Comparison of ENCODE assay signal across 23 cellular contexts in the genomic region with DNA sequence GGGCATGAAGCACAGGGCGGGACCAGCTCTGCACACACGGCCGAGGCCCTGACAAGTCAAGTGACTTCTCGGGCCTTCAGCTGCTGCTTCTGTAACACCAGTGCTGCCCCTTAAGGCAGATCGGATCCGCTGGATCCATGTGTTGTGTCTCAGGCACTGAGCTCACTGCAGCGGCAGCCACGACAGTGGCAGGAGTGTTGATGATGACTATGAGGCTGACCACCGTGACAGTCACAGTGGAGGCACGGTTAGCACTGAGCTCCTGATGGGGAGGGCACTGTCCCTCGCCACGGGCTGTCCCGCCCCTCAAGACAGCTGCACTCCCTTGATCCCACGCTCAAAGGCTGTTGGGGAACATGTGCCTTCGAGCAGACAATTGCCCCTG. TPM values are rescaled to one million over a fixed set of nuclear protein-coding genes. Genes with fewer than 3 reads are reported as not detected.
DNase-seq lines count a peak whose midpoint lies in the region; ATAC-seq and TF ChIP-seq lines count a peak whose summit lies in the region.
"Had no signal": no experiment of that assay in that cellular context is flagged by ENCODE, and none has a peak within 500 bp of the region (broad histone marks: within the 10 kb centered on the region; RNA-seq: fewer than 3 reads in every experiment).

No MANE protein-coding gene starts in this region.

- no peaks in the 10 kb centered on the region for H3K36me3 ChIP-seq in ascending aorta
- no peaks in the 10 kb centered on the region for H3K36me3 ChIP-seq in lower lobe of right lung
- no peaks in the 10 kb centered on the region for H3K36me3 ChIP-seq in Karpas-422 (ENCODE audit: insufficient read depth, low read length)
- H3K36me3 ChIP-seq: cardiac muscle cell, esophagus muscularis mucosa, neural progenitor cell, tibial nerve had no signal

- H3K27me3 ChIP-seq in ascending aorta (no peaks in the 10 kb centered on the region), lower lobe of right lung (ENCODE audit: low read depth) (no peaks in the 10 kb centered on the region), Karpas-422 (ENCODE audit: low read length) (no peaks in the 10 kb centered on the region)
- H3K27me3 ChIP-seq: cardiac muscle cell, esophagus muscularis mucosa, neural progenitor cell, tibial nerve had no signal

- H3K4me1 ChIP-seq in ascending aorta (peaks cover 9 to 18% of the 10 kb centered on the region in 2 donors), lower lobe of right lung (peaks cover 42% of the 10 kb centered on the region), Karpas-422 (ENCODE audit: low read length) (no peaks in the 10 kb centered on the region)

- ATAC-seq in lower lobe of right lung (no peak), esophagus mucosa (no peak), GM18870 (IDR thresholded peaks at IDR 0.05; ENCODE audit: unreplicated experiment) (no peak)

- peaks cover 12% of the 10 kb centered on the region for H4K20me1 ChIP-seq in Karpas-422 (ENCODE audit: insufficient read depth, low read depth, low read length)

- no peak overlapping the region for H3K4me2 ChIP-seq in Karpas-422 (ENCODE audit: low read depth, low read length, poor library complexity, severe bottlenecking)
- H3K4me2 ChIP-seq: neural progenitor cell had no signal

- peaks cover 5% of the 10 kb centered on the region for H3K4me1 Mint-ChIP-seq in CD14-positive monocyte
- H3K4me1 Mint-ChIP-seq: activated B cell treated with CpG ODN at 0.5 μM for 24 hours had no signal

- no peak overlapping the region for H3K9ac ChIP-seq in Karpas-422 (ENCODE audit: low read length)
- H3K9ac ChIP-seq: neural progenitor cell had no signal

- DNase-seq in CD14-positive monocyte (ENCODE audit: low spot score) (no peak), ascending aorta (ENCODE audit: low spot score in 2 of 2) (no peak), lower lobe of right lung (no peak), Karpas-422 (no peak), hippocampal formation (lab: John Stamatoyannopoulos, UW) (no peak)
- DNase-seq: activated B cell treated with CpG ODN at 0.5 μM for 24 hours; activated CD4-positive, alpha-beta memory T cell treated with anti-CD3 and anti-CD28 coated beads for 36 hours; activated gamma-delta T cell treated with Interleukin-2 at 50 U/mL for 16 hours; activated T-cell treated with anti-CD3 and anti-CD28 coated beads for 4 hours; CD4-positive, alpha-beta memory T cell; GF-D8; NCI-H146; NCI-H2171 had no signal

- peak overlapping the region; percentile 6 to 88 (median 30) for H3K27ac Mint-ChIP-seq in CD14-positive monocyte
- H3K27ac Mint-ChIP-seq: activated B cell treated with CpG ODN at 0.5 μM for 24 hours; activated CD4-positive, alpha-beta memory T cell treated with anti-CD3 and anti-CD28 coated beads for 36 hours; CD4-positive, alpha-beta memory T cell; IgD-negative memory B cell; neural progenitor cell; T-helper 2 cell treated with Interferon-gamma antibody and Interleukin-4, amounts not matched to agents 5 μg/mL and 100 μg/mL, for 36 hours had no signal

- H3K9me3 ChIP-seq in ascending aorta (no peaks in the 10 kb centered on the region), lower lobe of right lung (no peaks in the 10 kb centered on the region), Karpas-422 (ENCODE audit: low read length) (no peaks in the 10 kb centered on the region)
- H3K9me3 ChIP-seq: esophagus muscularis mucosa, tibial nerve had no signal

- peak overlapping the region in 1 of 2 donors; percentile 48 for H3K4me3 Mint-ChIP-seq in CD14-positive monocyte
- H3K4me3 Mint-ChIP-seq: activated B cell treated with CpG ODN at 0.5 μM for 24 hours; activated CD4-positive, alpha-beta memory T cell treated with anti-CD3 and anti-CD28 coated beads for 36 hours; CD4-positive, alpha-beta memory T cell; IgD-negative memory B cell; neural progenitor cell; T-helper 2 cell treated with Interferon-gamma antibody and Interleukin-4, amounts not matched to agents 5 μg/mL and 100 μg/mL, for 36 hours had no signal

- H3K36me3 Mint-ChIP-seq in CD14-positive monocyte: peaks cover 0 to 2% of the 10 kb centered on the region in 2 donors
- H3K36me3 Mint-ChIP-seq: activated CD4-positive, alpha-beta memory T cell treated with anti-CD3 and anti-CD28 coated beads for 36 hours; CD4-positive, alpha-beta memory T cell; IgD-negative memory B cell; neural progenitor cell had no signal

- no peaks in the 10 kb centered on the region for H3K9me2 ChIP-seq in Karpas-422 (replicated peaks; ENCODE audit: insufficient read depth, low read length)

- peaks cover 0 to 1% (median 0%) of the 10 kb centered on the region in 3 donors for H3K27me3 Mint-ChIP-seq in CD14-positive monocyte (ENCODE audit: low read depth in 3 of 3)
- H3K27me3 Mint-ChIP-seq: activated B cell treated with CpG ODN at 0.5 μM for 24 hours; activated CD4-positive, alpha-beta memory T cell treated with anti-CD3 and anti-CD28 coated beads for 36 hours; CD4-positive, alpha-beta memory T cell; IgD-negative memory B cell had no signal

- H3K9me3 Mint-ChIP-seq in CD14-positive monocyte: no peaks in the 10 kb centered on the region
- H3K9me3 Mint-ChIP-seq: activated B cell treated with CpG ODN at 0.5 μM for 24 hours; activated CD4-positive, alpha-beta memory T cell treated with anti-CD3 and anti-CD28 coated beads for 36 hours; CD4-positive, alpha-beta memory T cell; IgD-negative memory B cell; neural progenitor cell; T-helper 2 cell treated with Interferon-gamma antibody and Interleukin-4, amounts not matched to agents 5 μg/mL and 100 μg/mL, for 36 hours had no signal

- H3K27ac ChIP-seq in ascending aorta: peak overlapping the region; percentile 42 to 44
- H3K27ac ChIP-seq in lower lobe of right lung: peak overlapping the region; percentile 82
- peak overlapping the region in 17 of 21 experiments; percentile 24 to 78 (median 64) for H3K27ac ChIP-seq in skin epidermis
- H3K27ac ChIP-seq in Karpas-422 (ENCODE audit: low read length): no peak overlapping the region
- H3K27ac ChIP-seq: cardiac muscle cell, esophagus muscularis mucosa, neural progenitor cell, SK-N-MC, tibial nerve had no signal

- intact Hi-C loops in CD14-positive monocyte (cut with micrococcal nuclease): no loop called here
- intact Hi-C loops in ascending aorta (cut with DNase I): no loop called here
- intact Hi-C loops in lower lobe of right lung (cut with DNase I): no loop called here

- peak overlapping the region in 1 of 2 donors; percentile 4 for H3K4me3 ChIP-seq in ascending aorta
- peak overlapping the region; percentile 14 for H3K4me3 ChIP-seq in lower lobe of right lung
- H3K4me3 ChIP-seq in skin epidermis: no peak overlapping the region
- H3K4me3 ChIP-seq in Karpas-422 (ENCODE audit: low read length): no peak overlapping the region
- H3K4me3 ChIP-seq: cardiac muscle cell, esophagus muscularis mucosa, neural progenitor cell, SK-N-MC, tibial nerve had no signal

- TF ChIP-seq CTCF in CD14-positive monocyte (IDR thresholded peaks at IDR 0.05) (no peak), ascending aorta (IDR thresholded peaks at IDR 0.05) (no peak), lower lobe of right lung (IDR thresholded peaks at IDR 0.05) (no peak)

- H3K79me2 ChIP-seq in Karpas-422 (ENCODE audit: low read length): no peaks in the 10 kb centered on the region

- H2AFZ ChIP-seq in Karpas-422 (ENCODE audit: low read length): no peak overlapping the region
- H2AFZ ChIP-seq: neural progenitor cell had no signal

RNA-seq across cellular contexts. Expression of gene PEMT, which starts 29.4 kb away (rescaled TPM):
- 10 to 100 TPM; 38.4 to 41.0 TPM for polyA plus RNA-seq in CD14-positive monocyte
- 690 TPM for total RNA-seq in ascending aorta
- total RNA-seq in lower lobe of right lung: 20.1 TPM
- total RNA-seq in Karpas-422 (2014; rRNA removed; shearing (Covaris generic); ENCODE audit: low replicate concordance): 62.7 and 69.8 TPM in 2 replicates
- total RNA-seq in esophagus mucosa: 29.5 TPM
